1 cellular context compared by ENCODE assay signal in genomic region chr3:113933746-113934145, GRCh38.
TF ChIP-seq lines count a peak whose summit lies in the region.

No MANE protein-coding gene starts in this region.

TF ChIP-seq in K562, 482 proteins besides CTCF, POLR2A, EP300 and RAD21:
- TF ChIP-seq TFE3 (CRISPR knock-in tag; IDR thresholded peaks at IDR 0.05) (peak; percentile 37; the same call in 1 of the 2 replicates), HDAC6 (IDR thresholded peaks at IDR 0.05; ENCODE audit: low read depth, low read length) (no peak)
TF ChIP-seq in K562: peak in this region for 1.
